ENCODE assay signal across 2 cellular contexts in the genomic region with DNA sequence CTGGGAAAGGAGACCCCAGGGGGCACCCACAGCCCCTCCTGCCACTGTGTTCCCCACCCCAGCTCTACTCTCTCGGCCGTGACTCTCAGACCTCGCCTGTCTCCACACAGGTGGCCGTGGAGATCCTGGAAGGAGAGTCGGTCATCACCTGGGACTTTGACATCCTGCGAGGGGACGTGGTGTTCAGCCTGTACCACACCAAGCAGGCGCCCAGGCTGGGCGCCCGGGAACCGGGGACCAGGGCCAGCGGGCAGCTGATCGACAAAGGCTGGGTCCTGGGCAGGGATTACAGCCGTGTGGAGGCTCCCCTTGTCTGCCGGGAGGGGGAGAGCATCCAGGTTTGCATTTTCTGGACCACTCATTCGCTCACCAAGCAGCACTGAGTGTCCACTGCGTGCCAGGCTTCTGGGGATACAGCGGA.
TF ChIP-seq lines count a peak whose summit lies in the region.

No MANE protein-coding gene starts in this region.

TF ChIP-seq in A549, 52 proteins besides CTCF, POLR2A, EP300 and RAD21:
- no peak for TF ChIP-seq HEYL (CRISPR knock-in tag; IDR thresholded peaks at IDR 0.05)
- no peak for TF ChIP-seq ZFP36 (IDR thresholded peaks at IDR 0.05; ENCODE audit: borderline replicate concordance, partially characterized antibody)
- TF ChIP-seq, protein P1, sequence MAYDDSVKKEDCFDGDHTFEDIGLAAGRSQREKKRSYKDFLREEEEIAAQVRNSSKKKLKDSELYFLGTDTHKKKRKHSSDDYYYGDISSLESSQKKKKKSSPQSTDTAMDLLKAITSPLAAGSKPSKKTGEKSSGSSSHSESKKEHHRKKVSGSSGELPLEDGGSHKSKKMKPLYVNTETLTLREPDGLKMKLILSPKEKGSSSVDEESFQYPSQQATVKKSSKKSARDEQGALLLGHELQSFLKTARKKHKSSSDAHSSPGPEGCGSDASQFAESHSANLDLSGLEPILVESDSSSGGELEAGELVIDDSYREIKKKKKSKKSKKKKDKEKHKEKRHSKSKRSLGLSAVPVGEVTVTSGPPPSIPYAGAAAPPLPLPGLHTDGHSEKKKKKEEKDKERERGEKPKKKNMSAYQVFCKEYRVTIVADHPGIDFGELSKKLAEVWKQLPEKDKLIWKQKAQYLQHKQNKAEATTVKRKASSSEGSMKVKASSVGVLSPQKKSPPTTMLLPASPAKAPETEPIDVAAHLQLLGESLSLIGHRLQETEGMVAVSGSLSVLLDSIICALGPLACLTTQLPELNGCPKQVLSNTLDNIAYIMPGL (CRISPR knock-in tag; IDR thresholded peaks at IDR 0.05; ENCODE audit: borderline replicate concordance) = no peak
- TF ChIP-seq CHD4 (IDR thresholded peaks at IDR 0.05; ENCODE audit: borderline replicate concordance) = no peak
- TF ChIP-seq, protein P2, sequence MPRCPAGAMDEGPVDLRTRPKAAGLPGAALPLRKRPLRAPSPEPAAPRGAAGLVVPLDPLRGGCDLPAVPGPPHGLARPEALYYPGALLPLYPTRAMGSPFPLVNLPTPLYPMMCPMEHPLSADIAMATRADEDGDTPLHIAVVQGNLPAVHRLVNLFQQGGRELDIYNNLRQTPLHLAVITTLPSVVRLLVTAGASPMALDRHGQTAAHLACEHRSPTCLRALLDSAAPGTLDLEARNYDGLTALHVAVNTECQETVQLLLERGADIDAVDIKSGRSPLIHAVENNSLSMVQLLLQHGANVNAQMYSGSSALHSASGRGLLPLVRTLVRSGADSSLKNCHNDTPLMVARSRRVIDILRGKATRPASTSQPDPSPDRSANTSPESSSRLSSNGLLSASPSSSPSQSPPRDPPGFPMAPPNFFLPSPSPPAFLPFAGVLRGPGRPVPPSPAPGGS (IDR thresholded peaks at IDR 0.05) = no peak
- no peak for TF ChIP-seq SMC3 (IDR thresholded peaks at IDR 0.05)
- TF ChIP-seq HDAC2 (IDR thresholded peaks at IDR 0.05) = no peak
- no peak for TF ChIP-seq ZC3H11A (IDR thresholded peaks at IDR 0.05)

TF ChIP-seq in H1, 55 proteins besides CTCF, POLR2A, EP300 and RAD21:
- TF ChIP-seq SRF (IDR thresholded peaks at IDR 0.05; ENCODE audit: low read depth, low read length) (no peak), BRCA1 (IDR thresholded peaks at IDR 0.05; ENCODE audit: low read depth, low read length) (no peak), SIRT6 (IDR thresholded peaks at IDR 0.05; ENCODE audit: low read length) (no peak), SP2 (IDR thresholded peaks at IDR 0.05; ENCODE audit: low read length) (no peak), SAP30 (IDR thresholded peaks at IDR 0.05; ENCODE audit: insufficient read depth, insufficient replicate concordance, low read length) (no peak), ZNF274 (IDR thresholded peaks at IDR 0.05; ENCODE audit: borderline replicate concordance, extremely low read depth, low read length) (no peak), SUZ12 (IDR thresholded peaks at IDR 0.05; ENCODE audit: low read length) (no peak), SP4 (IDR thresholded peaks at IDR 0.05; ENCODE audit: low read length) (no peak), JUND (IDR thresholded peaks at IDR 0.05; ENCODE audit: low read length) (no peak), ASH2L (IDR thresholded peaks at IDR 0.05; ENCODE audit: low read length) (no peak), TCF12 (IDR thresholded peaks at IDR 0.05; ENCODE audit: low read depth, low read length) (no peak), CREB1 (IDR thresholded peaks at IDR 0.05) (no peak), POU5F1 (IDR thresholded peaks at IDR 0.05; ENCODE audit: low read depth, low read length) (no peak), CHD1 (IDR thresholded peaks at IDR 0.05; ENCODE audit: low read depth, low read length) (no peak)
- TF ChIP-seq, protein P3, sequence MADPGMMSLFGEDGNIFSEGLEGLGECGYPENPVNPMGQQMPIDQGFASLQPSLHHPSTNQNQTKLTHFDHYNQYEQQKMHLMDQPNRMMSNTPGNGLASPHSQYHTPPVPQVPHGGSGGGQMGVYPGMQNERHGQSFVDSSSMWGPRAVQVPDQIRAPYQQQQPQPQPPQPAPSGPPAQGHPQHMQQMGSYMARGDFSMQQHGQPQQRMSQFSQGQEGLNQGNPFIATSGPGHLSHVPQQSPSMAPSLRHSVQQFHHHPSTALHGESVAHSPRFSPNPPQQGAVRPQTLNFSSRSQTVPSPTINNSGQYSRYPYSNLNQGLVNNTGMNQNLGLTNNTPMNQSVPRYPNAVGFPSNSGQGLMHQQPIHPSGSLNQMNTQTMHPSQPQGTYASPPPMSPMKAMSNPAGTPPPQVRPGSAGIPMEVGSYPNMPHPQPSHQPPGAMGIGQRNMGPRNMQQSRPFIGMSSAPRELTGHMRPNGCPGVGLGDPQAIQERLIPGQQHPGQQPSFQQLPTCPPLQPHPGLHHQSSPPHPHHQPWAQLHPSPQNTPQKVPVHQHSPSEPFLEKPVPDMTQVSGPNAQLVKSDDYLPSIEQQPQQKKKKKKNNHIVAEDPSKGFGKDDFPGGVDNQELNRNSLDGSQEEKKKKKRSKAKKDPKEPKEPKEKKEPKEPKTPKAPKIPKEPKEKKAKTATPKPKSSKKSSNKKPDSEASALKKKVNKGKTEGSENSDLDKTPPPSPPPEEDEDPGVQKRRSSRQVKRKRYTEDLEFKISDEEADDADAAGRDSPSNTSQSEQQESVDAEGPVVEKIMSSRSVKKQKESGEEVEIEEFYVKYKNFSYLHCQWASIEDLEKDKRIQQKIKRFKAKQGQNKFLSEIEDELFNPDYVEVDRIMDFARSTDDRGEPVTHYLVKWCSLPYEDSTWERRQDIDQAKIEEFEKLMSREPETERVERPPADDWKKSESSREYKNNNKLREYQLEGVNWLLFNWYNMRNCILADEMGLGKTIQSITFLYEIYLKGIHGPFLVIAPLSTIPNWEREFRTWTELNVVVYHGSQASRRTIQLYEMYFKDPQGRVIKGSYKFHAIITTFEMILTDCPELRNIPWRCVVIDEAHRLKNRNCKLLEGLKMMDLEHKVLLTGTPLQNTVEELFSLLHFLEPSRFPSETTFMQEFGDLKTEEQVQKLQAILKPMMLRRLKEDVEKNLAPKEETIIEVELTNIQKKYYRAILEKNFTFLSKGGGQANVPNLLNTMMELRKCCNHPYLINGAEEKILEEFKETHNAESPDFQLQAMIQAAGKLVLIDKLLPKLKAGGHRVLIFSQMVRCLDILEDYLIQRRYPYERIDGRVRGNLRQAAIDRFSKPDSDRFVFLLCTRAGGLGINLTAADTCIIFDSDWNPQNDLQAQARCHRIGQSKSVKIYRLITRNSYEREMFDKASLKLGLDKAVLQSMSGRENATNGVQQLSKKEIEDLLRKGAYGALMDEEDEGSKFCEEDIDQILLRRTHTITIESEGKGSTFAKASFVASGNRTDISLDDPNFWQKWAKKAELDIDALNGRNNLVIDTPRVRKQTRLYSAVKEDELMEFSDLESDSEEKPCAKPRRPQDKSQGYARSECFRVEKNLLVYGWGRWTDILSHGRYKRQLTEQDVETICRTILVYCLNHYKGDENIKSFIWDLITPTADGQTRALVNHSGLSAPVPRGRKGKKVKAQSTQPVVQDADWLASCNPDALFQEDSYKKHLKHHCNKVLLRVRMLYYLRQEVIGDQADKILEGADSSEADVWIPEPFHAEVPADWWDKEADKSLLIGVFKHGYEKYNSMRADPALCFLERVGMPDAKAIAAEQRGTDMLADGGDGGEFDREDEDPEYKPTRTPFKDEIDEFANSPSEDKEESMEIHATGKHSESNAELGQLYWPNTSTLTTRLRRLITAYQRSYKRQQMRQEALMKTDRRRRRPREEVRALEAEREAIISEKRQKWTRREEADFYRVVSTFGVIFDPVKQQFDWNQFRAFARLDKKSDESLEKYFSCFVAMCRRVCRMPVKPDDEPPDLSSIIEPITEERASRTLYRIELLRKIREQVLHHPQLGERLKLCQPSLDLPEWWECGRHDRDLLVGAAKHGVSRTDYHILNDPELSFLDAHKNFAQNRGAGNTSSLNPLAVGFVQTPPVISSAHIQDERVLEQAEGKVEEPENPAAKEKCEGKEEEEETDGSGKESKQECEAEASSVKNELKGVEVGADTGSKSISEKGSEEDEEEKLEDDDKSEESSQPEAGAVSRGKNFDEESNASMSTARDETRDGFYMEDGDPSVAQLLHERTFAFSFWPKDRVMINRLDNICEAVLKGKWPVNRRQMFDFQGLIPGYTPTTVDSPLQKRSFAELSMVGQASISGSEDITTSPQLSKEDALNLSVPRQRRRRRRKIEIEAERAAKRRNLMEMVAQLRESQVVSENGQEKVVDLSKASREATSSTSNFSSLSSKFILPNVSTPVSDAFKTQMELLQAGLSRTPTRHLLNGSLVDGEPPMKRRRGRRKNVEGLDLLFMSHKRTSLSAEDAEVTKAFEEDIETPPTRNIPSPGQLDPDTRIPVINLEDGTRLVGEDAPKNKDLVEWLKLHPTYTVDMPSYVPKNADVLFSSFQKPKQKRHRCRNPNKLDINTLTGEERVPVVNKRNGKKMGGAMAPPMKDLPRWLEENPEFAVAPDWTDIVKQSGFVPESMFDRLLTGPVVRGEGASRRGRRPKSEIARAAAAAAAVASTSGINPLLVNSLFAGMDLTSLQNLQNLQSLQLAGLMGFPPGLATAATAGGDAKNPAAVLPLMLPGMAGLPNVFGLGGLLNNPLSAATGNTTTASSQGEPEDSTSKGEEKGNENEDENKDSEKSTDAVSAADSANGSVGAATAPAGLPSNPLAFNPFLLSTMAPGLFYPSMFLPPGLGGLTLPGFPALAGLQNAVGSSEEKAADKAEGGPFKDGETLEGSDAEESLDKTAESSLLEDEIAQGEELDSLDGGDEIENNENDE (IDR thresholded peaks at IDR 0.05; ENCODE audit: insufficient replicate concordance, low read length) = no peak
- TF ChIP-seq, protein P4, sequence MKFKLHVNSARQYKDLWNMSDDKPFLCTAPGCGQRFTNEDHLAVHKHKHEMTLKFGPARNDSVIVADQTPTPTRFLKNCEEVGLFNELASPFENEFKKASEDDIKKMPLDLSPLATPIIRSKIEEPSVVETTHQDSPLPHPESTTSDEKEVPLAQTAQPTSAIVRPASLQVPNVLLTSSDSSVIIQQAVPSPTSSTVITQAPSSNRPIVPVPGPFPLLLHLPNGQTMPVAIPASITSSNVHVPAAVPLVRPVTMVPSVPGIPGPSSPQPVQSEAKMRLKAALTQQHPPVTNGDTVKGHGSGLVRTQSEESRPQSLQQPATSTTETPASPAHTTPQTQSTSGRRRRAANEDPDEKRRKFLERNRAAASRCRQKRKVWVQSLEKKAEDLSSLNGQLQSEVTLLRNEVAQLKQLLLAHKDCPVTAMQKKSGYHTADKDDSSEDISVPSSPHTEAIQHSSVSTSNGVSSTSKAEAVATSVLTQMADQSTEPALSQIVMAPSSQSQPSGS (IDR thresholded peaks at IDR 0.05; ENCODE audit: low read length) = no peak
- TF ChIP-seq, protein P5, sequence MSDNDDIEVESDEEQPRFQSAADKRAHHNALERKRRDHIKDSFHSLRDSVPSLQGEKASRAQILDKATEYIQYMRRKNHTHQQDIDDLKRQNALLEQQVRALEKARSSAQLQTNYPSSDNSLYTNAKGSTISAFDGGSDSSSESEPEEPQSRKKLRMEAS (IDR thresholded peaks at IDR 0.05) = no peak
